In the genomic region with DNA sequence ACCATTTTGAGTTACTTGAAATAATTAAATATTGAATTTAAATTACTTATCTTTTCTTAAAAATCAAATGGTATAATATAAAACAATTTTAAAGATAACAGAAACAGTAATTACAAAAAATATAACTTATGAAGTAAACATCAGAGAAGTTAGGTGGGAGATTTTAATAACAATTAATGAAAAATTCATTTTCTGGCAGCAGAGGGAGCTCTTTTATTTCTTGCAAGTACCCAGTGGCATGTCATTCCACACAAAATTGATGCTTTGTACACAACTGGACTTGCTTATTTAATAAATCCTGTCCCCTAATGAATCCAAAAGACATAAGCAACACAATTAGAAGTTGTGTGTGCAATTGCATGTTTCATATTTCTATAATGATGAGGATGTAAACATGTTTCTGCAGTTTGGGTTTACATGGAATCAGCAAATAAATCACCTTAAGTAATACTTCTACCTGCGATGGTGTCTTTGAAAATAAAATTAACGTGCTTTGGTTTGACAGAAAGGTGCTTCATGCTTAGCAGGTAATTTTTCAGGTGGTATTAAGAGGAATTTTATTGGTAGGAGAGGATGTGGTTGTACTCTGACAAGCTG, we compare ENCODE assay signal across 9 cellular contexts.
DNase-seq lines count a peak whose midpoint lies in the region; ATAC-seq and TF ChIP-seq lines count a peak whose summit lies in the region.
"Had no signal": no experiment of that assay in that cellular context is flagged by ENCODE, and none has a peak within 500 bp of the region (broad histone marks: within the 10 kb centered on the region; RNA-seq: fewer than 3 reads in every experiment).

No MANE protein-coding gene starts in this region.

- H3K27ac ChIP-seq in HCT116 (ENCODE audit: low read depth, low read length) (no peak overlapping the region), Panc1 (ENCODE audit: low read length) (no peak overlapping the region), hepatocyte (no peak overlapping the region)
- H3K27ac ChIP-seq: spleen had no signal

- H3K9me3 ChIP-seq in HCT116 (ENCODE audit: control insufficient read depth in 1 of 2, insufficient read depth in 1 of 2, low read depth in 1 of 2, low read length in 2 of 2) (no peaks in the 10 kb centered on the region), Panc1 (ENCODE audit: control insufficient read depth, insufficient read depth, low read depth, low read length) (no peaks in the 10 kb centered on the region), hepatocyte (ENCODE audit: low read depth) (no peaks in the 10 kb centered on the region)

- H3K79me2 ChIP-seq in HCT116 (ENCODE audit: insufficient read depth, low read length) (no peaks in the 10 kb centered on the region), hepatocyte (no peaks in the 10 kb centered on the region)

- H3K27me3 ChIP-seq in HCT116 (ENCODE audit: insufficient read depth, low read length) (no peaks in the 10 kb centered on the region), Panc1 (ENCODE audit: control insufficient read depth, insufficient read depth, low read length) (no peaks in the 10 kb centered on the region), hepatocyte (no peaks in the 10 kb centered on the region)
- H3K27me3 ChIP-seq: spleen had no signal

- intact Hi-C loops in HCT116 (cut with micrococcal nuclease), result loop anchor here (10.0 kb wide), 2 partner anchors 309 to 621 kb away; no protein-coding TSS in a partner anchor
- intact Hi-C loops in Panc1 (cut with micrococcal nuclease; ENCODE audit: unreplicated experiment), result no loop called here

- H3K9ac ChIP-seq in HCT116 (ENCODE audit: low read length), result no peak overlapping the region

- H3K9me2 ChIP-seq in HCT116 (ENCODE audit: insufficient read depth), result no peaks in the 10 kb centered on the region
- H3K9me2 ChIP-seq in hepatocyte (replicated peaks; ENCODE audit: insufficient read depth), result no peaks in the 10 kb centered on the region

- no peak for ATAC-seq in HCT116
- ATAC-seq in Panc1, result no peak
- ATAC-seq in GM19395 (IDR thresholded peaks at IDR 0.05; ENCODE audit: unreplicated experiment), result no peak
- ATAC-seq in GM21423 (IDR thresholded peaks at IDR 0.05; ENCODE audit: unreplicated experiment), result no peak

- RAD21 ChIA-PET in HCT116 (lab: Charles Lee; ENCODE audit: low non-redundant PET in 1 of 2, low total read pairs in 2 of 2, uncharacterized antibody in 2 of 2, unreplicated experiment in 2 of 2), result no interaction called here

- H3K4me3 ChIP-seq in HCT116 (replicated peaks in 1 of 2; ENCODE audit: low read depth in 1 of 2, low read length in 2 of 2), result no peak overlapping the region
- no peak overlapping the region for H3K4me3 ChIP-seq in Panc1 (ENCODE audit: low read depth in 2 of 2, low read length in 2 of 2)
- no peak overlapping the region for H3K4me3 ChIP-seq in hepatocyte
- H3K4me3 ChIP-seq: spleen had no signal

- H3K4me1 ChIP-seq in HCT116 (ENCODE audit: control insufficient read depth in 1 of 2, insufficient read depth in 2 of 2, low read length in 2 of 2), result no peaks in the 10 kb centered on the region
- no peaks in the 10 kb centered on the region for H3K4me1 ChIP-seq in Panc1 (ENCODE audit: control insufficient read depth, insufficient read depth, low read length)
- no peaks in the 10 kb centered on the region for H3K4me1 ChIP-seq in hepatocyte (ENCODE audit: insufficient read depth)
- H3K4me1 ChIP-seq: spleen had no signal

- H4K20me1 ChIP-seq in HCT116 (ENCODE audit: insufficient read depth) (no peaks in the 10 kb centered on the region), hepatocyte (ENCODE audit: insufficient read depth, poor library complexity, severe bottlenecking) (no peaks in the 10 kb centered on the region)

- H2AFZ ChIP-seq in HCT116 (ENCODE audit: low read depth, low read length, poor library complexity, severe bottlenecking), result no peak overlapping the region
- no peak overlapping the region for H2AFZ ChIP-seq in hepatocyte

- H3K4me2 ChIP-seq in HCT116 (ENCODE audit: low read length) (no peak overlapping the region), hepatocyte (no peak overlapping the region)

- BruUV-seq in HCT116 (replicated peaks; lab: Mats Ljungman, UMichigan) (no TSS peak), Panc1 (replicated peaks; lab: Mats Ljungman, UMichigan) (no TSS peak)

- POLR2A ChIA-PET in HCT116 (lab: Charles Lee) (no interaction called here), Panc1 (lab: Charles Lee) (no interaction called here)

- TF ChIP-seq CTCF in HCT116 (IDR thresholded peaks at IDR 0.05 in 2 of 3, conservative IDR thresholded peaks at IDR 0.05 in 1 of 3; ENCODE audit: borderline replicate concordance in 1 of 3, insufficient read depth in 1 of 3, low read depth in 2 of 3, low read length in 2 of 3) (peak; percentile 19 to 58 (median 22); a peak in 4 of 6 replicates), Panc1 (IDR thresholded peaks at IDR 0.05) (peak; percentile 51; the same call in 1 of the 2 replicates), hepatocyte (IDR thresholded peaks at IDR 0.05; ENCODE audit: poor library complexity) (peak; percentile 60)

- CTCF ChIA-PET in HCT116 (lab: Charles Lee) (interaction anchor here (0.6 to 0.7 kb wide), 2 partner anchors 39 to 378 kb away, joined by 3 read pairs; no protein-coding TSS in a partner anchor), Panc1 (lab: Charles Lee) (interaction anchor here (1.3 kb wide), 1 partner anchor 327 kb away, joined by 3 read pairs; no protein-coding TSS in a partner anchor)

- peak; percentile 53 for TF ChIP-seq RAD21 in HCT116 (IDR thresholded peaks at IDR 0.05; ENCODE audit: low read depth)

- in situ Hi-C loops in Panc1 (cut with HindIII; ENCODE audit: low pct_unique_long_range_greater_than_20kb, low sequenced_read_pairs), result no loop called here

- peak; percentile 21 to 31 for DNase-seq in AML-193 (lab: John Stamatoyannopoulos, UW)
- peak; percentile 19 for DNase-seq in HCT116 (ENCODE audit: low read depth, low spot score)
- peak; percentile 4 for DNase-seq in Panc1 (ENCODE audit: low read depth, low spot score)
- DNase-seq in hepatocyte (ENCODE audit: low spot score), result peak; percentile 31
- no peak for DNase-seq in activated CD4-positive, alpha-beta T cell treated with anti-CD3 and anti-CD28 coated beads, Interleukin-2, amount 50 U/mL, for 48 hours
- no peak for DNase-seq in T1000 (lab: John Stamatoyannopoulos, UW)
- DNase-seq: spleen had no signal

- WGBS in hepatocyte (ENCODE audit: low lambda C conversion rate, missing lambda C conversion rate), result 59% methylated on average over 2 of the region's 2 CpGs

- H3K36me3 ChIP-seq in HCT116 (ENCODE audit: control insufficient read depth in 1 of 2, insufficient read depth in 2 of 2, low read length in 2 of 2) (no peaks in the 10 kb centered on the region), Panc1 (ENCODE audit: control insufficient read depth, insufficient read depth, low read length) (no peaks in the 10 kb centered on the region), hepatocyte (replicated peaks; ENCODE audit: insufficient read depth, low read depth) (no peaks in the 10 kb centered on the region)
- H3K36me3 ChIP-seq: spleen had no signal

- no peak for TF ChIP-seq POLR2A in HCT116 (IDR thresholded peaks at IDR 0.05; ENCODE audit: borderline replicate concordance, extremely low read depth, insufficient read depth, insufficient read length)

TF ChIP-seq in HCT116, 20 proteins besides CTCF, POLR2A, EP300 and RAD21:
- no peak for TF ChIP-seq ELF1 (IDR thresholded peaks at IDR 0.05; ENCODE audit: borderline replicate concordance, low read depth)
- no peak for TF ChIP-seq TCF7L2 (IDR thresholded peaks at IDR 0.05; ENCODE audit: borderline replicate concordance, extremely low read depth, insufficient read depth, insufficient read length)
- no peak for TF ChIP-seq EGR1 (IDR thresholded peaks at IDR 0.05; ENCODE audit: low read depth)
- no peak for TF ChIP-seq SRF (IDR thresholded peaks at IDR 0.05; ENCODE audit: low read depth)
- TF ChIP-seq CEBPB (IDR thresholded peaks at IDR 0.05; ENCODE audit: low read depth), result no peak
- TF ChIP-seq, protein P1, sequence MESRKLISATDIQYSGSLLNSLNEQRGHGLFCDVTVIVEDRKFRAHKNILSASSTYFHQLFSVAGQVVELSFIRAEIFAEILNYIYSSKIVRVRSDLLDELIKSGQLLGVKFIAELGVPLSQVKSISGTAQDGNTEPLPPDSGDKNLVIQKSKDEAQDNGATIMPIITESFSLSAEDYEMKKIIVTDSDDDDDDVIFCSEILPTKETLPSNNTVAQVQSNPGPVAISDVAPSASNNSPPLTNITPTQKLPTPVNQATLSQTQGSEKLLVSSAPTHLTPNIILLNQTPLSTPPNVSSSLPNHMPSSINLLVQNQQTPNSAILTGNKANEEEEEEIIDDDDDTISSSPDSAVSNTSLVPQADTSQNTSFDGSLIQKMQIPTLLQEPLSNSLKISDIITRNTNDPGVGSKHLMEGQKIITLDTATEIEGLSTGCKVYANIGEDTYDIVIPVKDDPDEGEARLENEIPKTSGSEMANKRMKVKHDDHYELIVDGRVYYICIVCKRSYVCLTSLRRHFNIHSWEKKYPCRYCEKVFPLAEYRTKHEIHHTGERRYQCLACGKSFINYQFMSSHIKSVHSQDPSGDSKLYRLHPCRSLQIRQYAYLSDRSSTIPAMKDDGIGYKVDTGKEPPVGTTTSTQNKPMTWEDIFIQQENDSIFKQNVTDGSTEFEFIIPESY (IDR thresholded peaks at IDR 0.05; ENCODE audit: extremely low read depth, insufficient replicate concordance, low read length), result no peak
- no peak for TF ChIP-seq YY1 (IDR thresholded peaks at IDR 0.05; ENCODE audit: extremely low read depth, insufficient replicate concordance, low read depth, low read length)
- no peak for TF ChIP-seq POLR2AphosphoS5 (IDR thresholded peaks at IDR 0.05; ENCODE audit: low read depth, low read length)
- TF ChIP-seq, protein P2, sequence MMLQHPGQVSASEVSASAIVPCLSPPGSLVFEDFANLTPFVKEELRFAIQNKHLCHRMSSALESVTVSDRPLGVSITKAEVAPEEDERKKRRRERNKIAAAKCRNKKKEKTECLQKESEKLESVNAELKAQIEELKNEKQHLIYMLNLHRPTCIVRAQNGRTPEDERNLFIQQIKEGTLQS (IDR thresholded peaks at IDR 0.05), result no peak
- TF ChIP-seq JUND (IDR thresholded peaks at IDR 0.05), result no peak
- TF ChIP-seq EZH2phosphoT487 (IDR thresholded peaks at IDR 0.05; ENCODE audit: borderline replicate concordance), result no peak
- TF ChIP-seq SIN3A (IDR thresholded peaks at IDR 0.05; ENCODE audit: low read depth), result no peak
- TF ChIP-seq, protein P3, sequence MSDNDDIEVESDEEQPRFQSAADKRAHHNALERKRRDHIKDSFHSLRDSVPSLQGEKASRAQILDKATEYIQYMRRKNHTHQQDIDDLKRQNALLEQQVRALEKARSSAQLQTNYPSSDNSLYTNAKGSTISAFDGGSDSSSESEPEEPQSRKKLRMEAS (IDR thresholded peaks at IDR 0.05), result no peak
- no peak for TF ChIP-seq FOSL1 (IDR thresholded peaks at IDR 0.05; ENCODE audit: low read depth)
- TF ChIP-seq SP1 (IDR thresholded peaks at IDR 0.05; ENCODE audit: low read depth), result no peak
- no peak for TF ChIP-seq ZNF274 (IDR thresholded peaks at IDR 0.05; ENCODE audit: low read depth, low read length)

Comparison
In these comparisons a context has a peak if more than half of its experiments do, and no peak if none do; other contexts are left out.
1. DNase-seq: peak in AML-193 (2 of 2), HCT116 (single experiment), Panc1 (single experiment) and hepatocyte (single experiment); none in activated CD4-positive, alpha-beta T cell treated with anti-CD3 and anti-CD28 coated beads, Interleukin-2, amount 50 U/mL, for 48 hours (0 of 2) and T1000 (single experiment).
2. Peak in every context shown above with its lines, with median percentiles within 50 percentile points of each other: CTCF ChIP-seq.